Comparison of ENCODE assay signal across 26 cellular contexts in genomic region chr5:86964889-86965288, GRCh38.
"Had no signal": no experiment of that assay in that cellular context is flagged by ENCODE, and none has a peak within 500 bp of the region (broad histone marks: within the 10 kb centered on the region; RNA-seq: fewer than 3 reads in every experiment).

No MANE protein-coding gene starts in this region.

- H3K27ac ChIP-seq: breast epithelium, colonic mucosa, SJSA1 had no signal

- DNase-seq: activated B cell treated with CpG ODN at 0.5 μM for 24 hours; activated CD4-positive, alpha-beta T cell treated with anti-CD3 and anti-CD28 coated beads for 1 hour; activated CD4-positive, alpha-beta T cell treated with anti-CD3 and anti-CD28 coated beads, Interleukin-2, amount 10 ng/mL, durations not matched to agents 24 days and 14 days; activated CD4-positive, alpha-beta T cell treated with anti-CD3 and anti-CD28 coated beads, Interleukin-2, amount 50 U/mL, for 48 hours; activated CD8-positive, alpha-beta memory T cell treated with anti-CD3 and anti-CD28 coated beads, Interleukin-2, amount 10 ng/mL, durations not matched to agents 7 days and 5 days; activated effector memory CD4-positive, alpha-beta T cell treated with Interleukin-2 at 50 U/mL for 16 hours; activated naive CD4-positive, alpha-beta T cell; activated T-cell treated with anti-CD3 and anti-CD28 coated beads, Interleukin-2, amount 50 U/mL, for 24 hours; aorta; caudate nucleus; colonic mucosa; NCI-H1105 treated with DMSO at 0.1 percent for 48 hours; NCI-H1436 treated with DMSO at 0.1 percent for 48 hours; NCI-H187; NCI-H2081; NCI-H510A treated with DMSO at 0.1 percent for 48 hours; NCI-H69; NK-92 treated with Interleukin-12 subunit alpha and Interleukin-12 subunit beta, amount 100 ng/mL, for 24 hours; PC-3; T-helper 17 cell; T-helper 9 cell had no signal

- H3K4me1 ChIP-seq: colonic mucosa had no signal

- H3K4me3 Mint-ChIP-seq: activated B cell treated with CpG ODN at 0.5 μM for 24 hours; activated CD4-positive, alpha-beta T cell treated with anti-CD3 and anti-CD28 coated beads, Interleukin-2, amount 10 ng/mL, durations not matched to agents 24 days and 14 days; activated CD8-positive, alpha-beta memory T cell treated with anti-CD3 and anti-CD28 coated beads, Interleukin-2, amount 10 ng/mL, durations not matched to agents 7 days and 5 days; activated naive CD4-positive, alpha-beta T cell treated with anti-CD3 and anti-CD28 coated beads, Interleukin-2, amount 50 U/mL, for 24 hours; activated T-cell treated with anti-CD3 and anti-CD28 coated beads, Interleukin-2, amount 50 U/mL, for 24 hours; activated T-helper 1 cell treated with anti-CD3 and anti-CD28 coated beads, Interleukin-12 subunit alpha, Interleukin-12 subunit beta, Interleukin-2, Interleukin-4 antibody, amounts not matched to agents 30 ng/mL and 10 ng/mL and 1 ng/mL, durations not matched to agents 14 hours and 24 hours and 36 hours; T-helper 17 cell had no signal

- H3K36me3 ChIP-seq: breast epithelium, colonic mucosa, SJSA1 had no signal

- H3K9me3 Mint-ChIP-seq: activated B cell treated with CpG ODN at 0.5 μM for 24 hours; activated CD4-positive, alpha-beta T cell treated with anti-CD3 and anti-CD28 coated beads, Interleukin-2, amount 10 ng/mL, durations not matched to agents 24 days and 14 days; activated naive CD4-positive, alpha-beta T cell treated with anti-CD3 and anti-CD28 coated beads, Interleukin-2, amount 50 U/mL, for 24 hours; activated T-cell treated with anti-CD3 and anti-CD28 coated beads, Interleukin-2, amount 50 U/mL, for 24 hours; activated T-helper 1 cell treated with anti-CD3 and anti-CD28 coated beads, Interleukin-12 subunit alpha, Interleukin-12 subunit beta, Interleukin-2, Interleukin-4 antibody, amounts not matched to agents 30 ng/mL and 10 ng/mL and 1 ng/mL, durations not matched to agents 14 hours and 24 hours and 36 hours had no signal

- H3K27me3 ChIP-seq: breast epithelium, colonic mucosa, SJSA1 had no signal

- H3K27ac Mint-ChIP-seq: activated B cell treated with CpG ODN at 0.5 μM for 24 hours; activated CD4-positive, alpha-beta T cell treated with anti-CD3 and anti-CD28 coated beads, Interleukin-2, amount 10 ng/mL, durations not matched to agents 24 days and 14 days; activated CD8-positive, alpha-beta memory T cell treated with anti-CD3 and anti-CD28 coated beads, Interleukin-2, amount 10 ng/mL, durations not matched to agents 7 days and 5 days; activated naive CD4-positive, alpha-beta T cell treated with anti-CD3 and anti-CD28 coated beads, Interleukin-2, amount 50 U/mL, for 24 hours; activated T-cell treated with anti-CD3 and anti-CD28 coated beads, Interleukin-2, amount 50 U/mL, for 24 hours; activated T-helper 1 cell treated with anti-CD3 and anti-CD28 coated beads, Interleukin-12 subunit alpha, Interleukin-12 subunit beta, Interleukin-2, Interleukin-4 antibody, amounts not matched to agents 30 ng/mL and 10 ng/mL and 1 ng/mL, durations not matched to agents 14 hours and 24 hours and 36 hours; T-helper 17 cell had no signal

- H3K36me3 Mint-ChIP-seq: activated CD8-positive, alpha-beta memory T cell treated with anti-CD3 and anti-CD28 coated beads, Interleukin-2, amount 10 ng/mL, durations not matched to agents 7 days and 5 days; activated naive CD4-positive, alpha-beta T cell treated with anti-CD3 and anti-CD28 coated beads, Interleukin-2, amount 50 U/mL, for 24 hours had no signal

- H3K4me1 Mint-ChIP-seq: activated B cell treated with CpG ODN at 0.5 μM for 24 hours had no signal

- ATAC-seq: activated CD8-positive, alpha-beta memory T cell treated with anti-CD3 and anti-CD28 coated beads, Interleukin-2, amount 10 ng/mL, durations not matched to agents 7 days and 5 days; PC-3; SK-N-SH treated with all-trans-retinoic acid at 6 μM for 48 hours; T-helper 17 cell had no signal

- H3K4me3 ChIP-seq: breast epithelium, colonic mucosa, SJSA1 had no signal

- H3K27me3 Mint-ChIP-seq: activated B cell treated with CpG ODN at 0.5 μM for 24 hours; activated naive CD4-positive, alpha-beta T cell treated with anti-CD3 and anti-CD28 coated beads, Interleukin-2, amount 50 U/mL, for 24 hours had no signal

- H3K9me3 ChIP-seq: breast epithelium, colonic mucosa, SJSA1 had no signal
